In the genomic region with DNA sequence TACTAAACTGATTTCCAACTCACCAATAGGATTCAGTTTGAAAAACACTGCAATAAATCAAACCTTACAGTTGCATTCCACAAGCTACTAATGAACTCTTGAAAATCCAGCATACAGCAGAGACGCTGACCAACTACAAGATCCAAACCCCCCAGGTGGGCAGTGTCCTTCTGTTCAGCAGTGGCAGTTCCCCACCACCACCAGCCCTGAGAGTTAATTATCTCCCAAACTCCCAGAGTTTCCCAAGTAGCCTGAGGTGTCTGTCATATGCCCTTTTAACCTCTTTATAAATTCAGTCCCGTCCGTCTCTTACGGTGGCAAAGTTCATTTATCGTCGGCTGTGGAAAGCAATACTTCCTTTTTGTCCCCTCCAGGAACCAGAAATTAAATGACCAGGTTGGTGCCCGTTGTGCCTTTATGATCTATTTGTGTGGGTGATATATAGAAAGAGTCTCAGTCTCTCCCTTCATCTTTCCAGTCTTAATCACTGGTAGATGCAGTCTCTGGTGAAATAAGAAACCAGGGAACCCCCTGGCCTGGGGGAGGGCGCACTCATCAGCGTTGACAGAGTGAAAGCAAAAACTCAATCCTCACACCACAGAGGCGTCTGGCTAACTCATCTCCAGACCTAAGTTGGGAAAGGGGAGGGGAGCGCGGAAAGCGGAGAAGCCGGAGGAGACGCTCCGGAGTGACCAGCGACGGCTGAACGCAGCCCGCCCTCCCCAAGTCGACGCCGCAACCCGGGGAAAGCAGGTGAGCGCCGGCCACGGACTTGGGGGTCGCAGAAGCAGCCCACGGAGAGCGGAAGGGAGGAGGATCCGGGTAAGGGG, we compare ENCODE assay signal across 8 cellular contexts. TPM values are rescaled to one million over a fixed set of nuclear protein-coding genes. Genes with fewer than 3 reads are reported as not detected.
DNase-seq lines count a peak whose midpoint lies in the region; ATAC-seq and TF ChIP-seq lines count a peak whose summit lies in the region.

No MANE protein-coding gene starts in this region.

- H3K4me3 Mint-ChIP-seq in chondrocyte (ENCODE audit: unreplicated experiment): peak overlapping the region; percentile 94

- no peak for TF ChIP-seq CTCF in chondrocyte (IDR thresholded peaks at IDR 0.05)

- DNase-seq in ELF-1 (ENCODE audit: low read depth, low spot score) (peak; percentile 87), LHCN-M2 (ENCODE audit: low read depth) (peak; percentile 73), chondrocyte (ENCODE audit: low spot score) (no peak), left colon (peak; percentile 54 to 63), mucosa of gallbladder (ENCODE audit: low spot score) (no peak)
- peak; percentile 81 for DNase-seq in stimulated activated CD4-positive, alpha-beta T cell treated with anti-CD3 and anti-CD28 coated beads, Interleukin-4, amount 100 ng/mL, for 1 hour

- no peaks in the 10 kb centered on the region for H3K27me3 Mint-ChIP-seq in chondrocyte (ENCODE audit: low read depth)

- no peaks in the 10 kb centered on the region for H3K9me3 Mint-ChIP-seq in chondrocyte (ENCODE audit: low read depth)

- peaks cover 53% of the 10 kb centered on the region for H3K4me1 Mint-ChIP-seq in chondrocyte (ENCODE audit: low read depth)

- peak; percentile 55 for ATAC-seq in GM21723 (IDR thresholded peaks at IDR 0.05; ENCODE audit: unreplicated experiment)
- peak; percentile 87 to 90 for ATAC-seq in activated CD4-positive, CD25-positive, alpha-beta regulatory T cell treated with anti-CD3 and anti-CD28 coated beads, Interleukin-2, amount 50 U/mL, for 24 hours
- ATAC-seq in left colon: peak; percentile 38

- H3K36me3 Mint-ChIP-seq in chondrocyte (ENCODE audit: low read depth): no peaks in the 10 kb centered on the region

- H3K27ac Mint-ChIP-seq in chondrocyte (ENCODE audit: unreplicated experiment): peak overlapping the region; percentile 91

- intact Hi-C loops in left colon (cut with DNase I, micrococcal nuclease): no loop called here

RNA-seq across cellular contexts. Expression of a gene that starts 0.7 kb away (rescaled TPM):
- total RNA-seq in LHCN-M2 (2014; rRNA removed) (72.9 and 73.9 TPM in 2 replicates), chondrocyte (35.1 to 38.7 TPM (median 35.5 TPM) in 3 replicates), left colon (10 to 100 TPM; 47.5 to 63.1 TPM), mucosa of gallbladder (30.7 TPM)
- 110 TPM for polyA plus RNA-seq in LHCN-M2 (2012)

RNA-seq across cellular contexts. Expression of a gene that starts 0.8 kb away (rescaled TPM):
- total RNA-seq in LHCN-M2 (2014; rRNA removed) (38.2 and 39.0 TPM in 2 replicates), chondrocyte (36.2 to 40.7 TPM (median 40.3 TPM) in 3 replicates), left colon (100 to 1,000 TPM in 1 of 2 donors, 10 to 100 TPM in 1; 99.7 to 102 TPM), mucosa of gallbladder (71.8 TPM)
- polyA plus RNA-seq in LHCN-M2 (2012): 29.7 TPM

RNA-seq across cellular contexts. Expression of a gene that starts 32.1 kb away (rescaled TPM):
- total RNA-seq in LHCN-M2 (2014; rRNA removed) (0.06 TPM in 1 of 2 replicates, not detected in the other), chondrocyte (0.07 TPM in 1 of 3 replicates, not detected in the others), left colon (1 to 10 TPM in 1 of 2 donors, under 1 TPM in 1; 0.70 to 3.0 TPM), mucosa of gallbladder (0.95 TPM)
- not detected for polyA plus RNA-seq in LHCN-M2 (2012)

Comparison
In these comparisons a context has a peak if more than half of its experiments do, and no peak if none do; other contexts are left out.
1. DNase-seq: peak in ELF-1 (single experiment), LHCN-M2 (single experiment), left colon (2 of 2) and stimulated activated CD4-positive, alpha-beta T cell treated with anti-CD3 and anti-CD28 coated beads, Interleukin-4, amount 100 ng/mL, for 1 hour (single experiment); none in chondrocyte (single experiment) and mucosa of gallbladder (single experiment).
2. ATAC-seq: peak in every context shown above with its lines; median percentile 88 in activated CD4-positive, CD25-positive, alpha-beta regulatory T cell treated with anti-CD3 and anti-CD28 coated beads, Interleukin-2, amount 50 U/mL, for 24 hours; 55 in GM21723; 38 in left colon.